In the genomic region with DNA sequence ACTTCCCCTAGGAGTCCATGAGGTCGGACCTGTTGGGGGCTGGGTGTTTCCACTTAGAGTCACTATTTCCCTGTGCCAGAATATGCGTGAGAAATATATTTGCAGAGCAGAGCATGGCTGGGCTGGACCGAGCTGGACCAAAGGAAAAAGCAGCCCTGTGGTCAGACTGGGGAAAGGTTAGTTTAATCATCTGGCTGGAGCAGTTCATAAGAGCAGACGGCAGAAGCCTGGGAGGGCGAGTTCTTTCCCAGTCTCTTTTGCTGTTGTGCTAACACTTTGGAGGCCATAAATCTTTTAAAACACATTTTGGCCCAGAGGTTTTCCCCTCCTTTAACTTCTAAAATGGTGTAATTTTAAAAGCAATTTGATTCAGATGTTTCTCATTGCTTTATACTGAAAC, we compare ENCODE assay signal across 18 cellular contexts.
A peak's percentile ranks its signal among the peaks of the same experiment; 100 is the strongest.
DNase-seq lines count a peak whose midpoint lies in the region; ATAC-seq, FAIRE-seq and TF ChIP-seq lines count a peak whose summit lies in the region.
"Had no signal": no experiment of that assay in that cellular context is flagged by ENCODE, and none has a peak within 500 bp of the region (broad histone marks: within the 10 kb centered on the region; RNA-seq: fewer than 3 reads in every experiment).

No MANE protein-coding gene starts in this region.

- ATAC-seq in IMR-90 (ENCODE audit: low read depth), result peak; percentile 59
- ATAC-seq in mucosa of descending colon, result peak; percentile 22
- ATAC-seq in HG03571 (IDR thresholded peaks at IDR 0.05; ENCODE audit: unreplicated experiment), result no peak
- ATAC-seq in activated CD4-positive, CD25-positive, alpha-beta regulatory T cell treated with anti-CD3 and anti-CD28 coated beads, Interleukin-2, amount 50 U/mL, for 24 hours, result no peak
- ATAC-seq: foreskin keratinocyte had no signal

- intact Hi-C loops in IMR-90 (cut with micrococcal nuclease) (no loop called here), mucosa of descending colon (cut with DNase I, micrococcal nuclease) (no loop called here), uterus (cut with DNase I; ENCODE audit: low total_unique reads) (no loop called here)

- H3K79me1 ChIP-seq in IMR-90 (ENCODE audit: low read depth in 1 of 2, low read length in 2 of 2) (peaks cover 42 to 94% of the 10 kb centered on the region in 2 experiments), H1 (ENCODE audit: low read depth, low read length) (peaks cover 29% of the 10 kb centered on the region)

- TF ChIP-seq RAD21 in IMR-90 (IDR thresholded peaks at IDR 0.05; ENCODE audit: low read length), result no peak
- TF ChIP-seq RAD21 in H1 (IDR thresholded peaks at IDR 0.05 in 1 of 2, conservative IDR thresholded peaks at IDR 0.05 in 1 of 2; ENCODE audit: low read depth in 2 of 2, low read length in 2 of 2), result no peak

- H3K36me3 ChIP-seq in IMR-90 (ENCODE audit: control insufficient read depth, insufficient read depth, low read length), result peaks cover 28% of the 10 kb centered on the region
- H3K36me3 ChIP-seq in H1 (ENCODE audit: control insufficient read depth in 2 of 4, insufficient read depth in 4 of 4, low read length in 3 of 4), result peaks cover 0 to 8% (median under 1%) of the 10 kb centered on the region in 4 experiments; a peak in 3 of 8 replicates
- no peaks in the 10 kb centered on the region for H3K36me3 ChIP-seq in mucosa of descending colon (ENCODE audit: low read depth)
- H3K36me3 ChIP-seq in uterus, result no peaks in the 10 kb centered on the region
- H3K36me3 ChIP-seq: neural progenitor cell, WERI-Rb-1 had no signal

- H3K9me1 ChIP-seq in IMR-90 (ENCODE audit: insufficient read depth, low read length), result peaks cover 36% of the 10 kb centered on the region

- H3K4ac ChIP-seq in IMR-90 (ENCODE audit: low read depth, low read length), result no peak overlapping the region
- H3K4ac ChIP-seq in H1 (replicated peaks; ENCODE audit: insufficient read length, low read depth, low read length), result no peak overlapping the region

- in situ Hi-C loops in IMR-90 (cut with MboI; ENCODE audit: low sequenced_read_pairs), result loop anchor here (25.0 kb wide), 1 partner anchor 465 kb away; the partner anchor contains the start of gene INHBB

- H2BK12ac ChIP-seq in H1 (ENCODE audit: low read depth, low read length), result no peak overlapping the region

- no peak for FAIRE-seq in H1 (lab: Jason Lieb, UNC)
- FAIRE-seq: colon, keratinocyte had no signal

- H3K4me1 ChIP-seq in IMR-90 (ENCODE audit: control insufficient read depth, insufficient read depth, low read length) (peaks cover 32% of the 10 kb centered on the region), H1 (replicated peaks in 1 of 4; ENCODE audit: control insufficient read depth in 3 of 4, insufficient read depth in 4 of 4, low read length in 3 of 4) (peaks cover 12 to 36% (median 23%) of the 10 kb centered on the region in 4 experiments), mucosa of descending colon (ENCODE audit: low read depth) (no peaks in the 10 kb centered on the region), uterus (no peaks in the 10 kb centered on the region)
- H3K4me1 ChIP-seq: foreskin keratinocyte had no signal

- H3K4me3 ChIP-seq in IMR-90 (ENCODE audit: insufficient read depth, low read depth, low read length) (no peak overlapping the region), H1 (ENCODE audit: extremely low read depth in 1 of 4, insufficient read depth in 2 of 4, low read depth in 3 of 4, low read length in 4 of 4) (no peak overlapping the region), mucosa of descending colon (no peak overlapping the region), uterus (no peak overlapping the region)
- H3K4me3 ChIP-seq: neural progenitor cell had no signal

- H3K9ac ChIP-seq in IMR-90 (ENCODE audit: low read depth, low read length) (no peak overlapping the region), H1 (replicated peaks in 1 of 4; ENCODE audit: extremely low read depth in 1 of 4, low read depth in 3 of 4, low read length in 3 of 4) (no peak overlapping the region)
- H3K9ac ChIP-seq: neural progenitor cell had no signal

- peak; percentile 56 for DNase-seq in IMR-90
- no peak for DNase-seq in H1 (ENCODE audit: low read depth in 1 of 2, low spot score in 2 of 2)
- DNase-seq in mucosa of descending colon, result no peak
- peak; percentile 63 for DNase-seq in uterus
- no peak for DNase-seq in D341Med (ENCODE audit: low spot score)
- DNase-seq: activated CD4-positive, alpha-beta memory T cell treated with anti-CD3 and anti-CD28 coated beads, Interleukin-2, amount 10 ng/mL, durations not matched to agents 7 days and 5 days; activated naive CD4-positive, alpha-beta T cell treated with Interleukin-2 at 50 U/mL for 16 hours; Calu3; foreskin keratinocyte; H7; midbrain; SHP77; WERI-Rb-1 had no signal

- H2AK9ac ChIP-seq in IMR-90 (replicated peaks; ENCODE audit: low read depth, low read length, poor library complexity), result no peak overlapping the region

- H4K8ac ChIP-seq in IMR-90 (ENCODE audit: low read depth in 2 of 2, low read length in 2 of 2), result no peak overlapping the region
- peak overlapping the region; percentile 6; the same call in 1 of the 2 replicates for H4K8ac ChIP-seq in H1 (ENCODE audit: extremely low read depth, insufficient read depth, low read length)

- H4K20me1 ChIP-seq in IMR-90 (ENCODE audit: insufficient read depth, low read length) (peaks cover 87% of the 10 kb centered on the region), H1 (replicated peaks in 1 of 2; ENCODE audit: control insufficient read depth in 1 of 2, insufficient read depth in 2 of 2, low read length in 2 of 2) (peaks cover 10 to 13% of the 10 kb centered on the region in 2 experiments)

- H2BK20ac ChIP-seq in IMR-90 (ENCODE audit: low read depth, low read length) (no peak overlapping the region), H1 (ENCODE audit: low read length) (no peak overlapping the region)

- H3K14ac ChIP-seq in IMR-90 (replicated peaks; ENCODE audit: low read depth, low read length), result no peak overlapping the region
- H3K14ac ChIP-seq in H1 (ENCODE audit: insufficient read length), result no peak overlapping the region

- H3K23me2 ChIP-seq in H1 (ENCODE audit: low read depth, low read length), result no peaks in the 10 kb centered on the region

- peaks cover 0 to 31% of the 10 kb centered on the region in 2 experiments; a peak in 1 of 4 replicates for H3K79me2 ChIP-seq in H1 (ENCODE audit: control insufficient read depth in 1 of 2, insufficient read depth in 2 of 2, low read length in 2 of 2)

- H4K5ac ChIP-seq in IMR-90 (ENCODE audit: low read depth, low read length) (no peak overlapping the region), H1 (ENCODE audit: insufficient read length, low read depth, low read length) (no peak overlapping the region)

- H2AK5ac ChIP-seq in IMR-90 (ENCODE audit: low read depth, low read length), result no peak overlapping the region
- no peak overlapping the region for H2AK5ac ChIP-seq in H1 (ENCODE audit: low read depth, low read length)

- H3K18ac ChIP-seq in IMR-90 (ENCODE audit: low read depth, low read length) (no peak overlapping the region), H1 (ENCODE audit: extremely low read depth, low read length) (peak overlapping the region; percentile 24; the same call in 1 of the 2 replicates)

- no peak for TF ChIP-seq EP300 in H1 (IDR thresholded peaks at IDR 0.05; ENCODE audit: borderline replicate concordance in 1 of 2, low read depth in 2 of 2, low read length in 2 of 2)

- TF ChIP-seq POLR2A in IMR-90 (IDR thresholded peaks at IDR 0.05; ENCODE audit: low read depth, low read length) (no peak), H1 (IDR thresholded peaks at IDR 0.05; ENCODE audit: control extremely low read depth in 1 of 2, low read depth in 2 of 2, low read length in 2 of 2) (no peak), uterus (IDR thresholded peaks at IDR 0.05) (no peak)

- 67% methylated on average over 1 of the region's 5 CpGs; no CpG with 5 or more reads in 1 of the 2 experiments for WGBS in IMR-90 (ENCODE audit: extremely low coverage in 2 of 2, insufficient read length in 1 of 2), 2 experiments
- WGBS in H1 (ENCODE audit: extremely low coverage in 1 of 2, insufficient coverage in 1 of 2, insufficient read length in 1 of 2, insufficient replicate concordance in 2 of 2, low coverage in 1 of 2, low lambda C conversion rate in 2 of 2, missing lambda C conversion rate in 1 of 2), 2 experiments, result 77% methylated on average over 5 of the region's 5 CpGs; no CpG with 5 or more reads in 1 of the 2 experiments

- POLR2A ChIA-PET in IMR-90 (lab: Charles Lee; ENCODE audit: unreplicated experiment) (interaction anchor here (0.6 kb wide), 1 partner anchor 1116 kb away, joined by 6 read pairs; no protein-coding TSS in a partner anchor), H1 (lab: Charles Lee; ENCODE audit: partially characterized antibody) (interaction anchor here (0.7 kb wide), 2 partner anchors 34 to 35 kb away, joined by 3 to 5 read pairs; no protein-coding TSS in a partner anchor)

- H4K91ac ChIP-seq in IMR-90 (ENCODE audit: insufficient read depth, low read depth, low read length), result no peak overlapping the region
- no peak overlapping the region for H4K91ac ChIP-seq in H1 (replicated peaks; ENCODE audit: insufficient read length, low read length)

- TF ChIP-seq CTCF in IMR-90 (conservative IDR thresholded peaks at IDR 0.05; ENCODE audit: low read depth, low read length) (no peak), H1 (IDR thresholded peaks at IDR 0.05; ENCODE audit: control extremely low read depth in 1 of 3, insufficient read depth in 1 of 3, low read depth in 1 of 3, low read length in 3 of 3) (no peak), mucosa of descending colon (IDR thresholded peaks at IDR 0.05) (no peak), uterus (IDR thresholded peaks at IDR 0.05) (peak in 1 of 4 experiments; percentile 22)

- H2BK120ac ChIP-seq in IMR-90 (ENCODE audit: low read depth, low read length), result no peak overlapping the region
- H2BK120ac ChIP-seq in H1 (replicated peaks; ENCODE audit: low read depth, low read length), result no peak overlapping the region

- H3K56ac ChIP-seq in IMR-90 (ENCODE audit: extremely low read depth, insufficient read depth, low read length), result no peak overlapping the region
- H3K56ac ChIP-seq in H1 (replicated peaks; ENCODE audit: insufficient read length, low read depth, low read length), result no peak overlapping the region

- H2BK5ac ChIP-seq in IMR-90 (ENCODE audit: low read depth, low read length, poor library complexity, severe bottlenecking) (no peak overlapping the region), H1 (ENCODE audit: low read depth, low read length) (no peak overlapping the region)

- no peak overlapping the region for H2AFZ ChIP-seq in IMR-90 (replicated peaks; ENCODE audit: low read length, poor library complexity)
- H2AFZ ChIP-seq in H1 (ENCODE audit: low read length), result no peak overlapping the region
- H2AFZ ChIP-seq: neural progenitor cell had no signal

- no peak overlapping the region for H3K4me2 ChIP-seq in IMR-90 (ENCODE audit: low read depth, low read length)
- no peak overlapping the region for H3K4me2 ChIP-seq in H1 (ENCODE audit: insufficient read depth in 1 of 2, low read depth in 2 of 2, low read length in 2 of 2)
- H3K4me2 ChIP-seq: neural progenitor cell had no signal

- H3K23ac ChIP-seq in IMR-90 (ENCODE audit: low read depth, low read length), result no peak overlapping the region
- no peak overlapping the region for H3K23ac ChIP-seq in H1 (ENCODE audit: insufficient read length)

- no peaks in the 10 kb centered on the region for H3K9me3 ChIP-seq in IMR-90 (ENCODE audit: control insufficient read depth, insufficient read depth, low read length)
- no peaks in the 10 kb centered on the region for H3K9me3 ChIP-seq in H1 (ENCODE audit: insufficient read depth in 2 of 2, low read depth in 1 of 2, low read length in 1 of 2)
- no peaks in the 10 kb centered on the region for H3K9me3 ChIP-seq in mucosa of descending colon
- H3K9me3 ChIP-seq in uterus, result no peaks in the 10 kb centered on the region

- no peak overlapping the region for H3K27ac ChIP-seq in IMR-90 (ENCODE audit: insufficient read depth, low read length)
- H3K27ac ChIP-seq in H1 (ENCODE audit: low read depth, low read length), result no peak overlapping the region
- H3K27ac ChIP-seq in uterus, result peak overlapping the region; percentile 52 to 56
- H3K27ac ChIP-seq: foreskin keratinocyte, neural progenitor cell, WERI-Rb-1 had no signal

- dilution Hi-C loops in IMR-90 (cut with HindIII; ENCODE audit: low sequenced_read_pairs, unreplicated experiment), result no loop called here

- no TSS peak for BruUV-seq in IMR-90 (replicated peaks; lab: Mats Ljungman, UMichigan)

- no peaks in the 10 kb centered on the region for H3K27me3 ChIP-seq in IMR-90 (ENCODE audit: control insufficient read depth, insufficient read depth, low read length)
- H3K27me3 ChIP-seq in H1 (replicated peaks in 1 of 4; ENCODE audit: control insufficient read depth in 3 of 4, extremely low read depth in 1 of 4, insufficient read depth in 3 of 4, low read length in 3 of 4), result no peaks in the 10 kb centered on the region; a peak in 1 of 7 replicates
- no peaks in the 10 kb centered on the region for H3K27me3 ChIP-seq in uterus
- H3K27me3 ChIP-seq: foreskin keratinocyte, neural progenitor cell had no signal

- H2BK15ac ChIP-seq in IMR-90 (ENCODE audit: low read depth, low read length), result no peak overlapping the region
- no peak overlapping the region for H2BK15ac ChIP-seq in H1 (ENCODE audit: low read length)

- CTCF ChIA-PET in IMR-90 (lab: Yijun Ruan, JAX), result no interaction called here
- CTCF ChIA-PET in H1 (lab: Charles Lee; ENCODE audit: partially characterized antibody), result interaction anchor here (1.2 kb wide), 1 partner anchor 32 kb away, joined by 4 read pairs; no protein-coding TSS in a partner anchor

Comparison
In these comparisons a context has a peak if more than half of its experiments do, and no peak if none do; other contexts are left out.
1. ATAC-seq: peak in IMR-90 (single experiment) and mucosa of descending colon (single experiment); none in HG03571 (single experiment) and activated CD4-positive, CD25-positive, alpha-beta regulatory T cell treated with anti-CD3 and anti-CD28 coated beads, Interleukin-2, amount 50 U/mL, for 24 hours (0 of 2).
2. DNase-seq: peak in IMR-90 (single experiment) and uterus (2 of 2); none in H1 (0 of 2), mucosa of descending colon (0 of 3) and D341Med (single experiment).
3. H3K27ac ChIP-seq: peak in uterus (2 of 2); none in IMR-90 (single experiment) and H1 (single experiment).